14 cellular contexts compared by ENCODE assay signal in the genomic region with DNA sequence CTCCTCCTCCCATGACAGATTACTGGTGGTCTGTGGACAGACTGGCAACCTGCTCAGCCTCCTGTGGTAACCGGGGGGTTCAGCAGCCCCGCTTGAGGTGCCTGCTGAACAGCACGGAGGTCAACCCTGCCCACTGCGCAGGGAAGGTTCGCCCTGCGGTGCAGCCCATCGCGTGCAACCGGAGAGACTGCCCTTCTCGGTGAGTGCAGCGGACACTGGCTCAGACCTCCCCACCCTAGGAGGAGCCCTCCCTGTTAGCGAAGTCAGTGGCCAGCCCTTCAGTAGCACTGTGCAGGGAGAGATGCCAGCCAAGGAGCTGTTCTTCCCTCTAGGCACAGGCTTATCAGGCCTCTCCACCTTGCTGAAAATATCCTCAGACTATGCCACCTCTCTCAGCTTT.
A peak's percentile ranks its signal among the peaks of the same experiment; 100 is the strongest.
DNase-seq lines count a peak whose midpoint lies in the region; ATAC-seq and TF ChIP-seq lines count a peak whose summit lies in the region.
"Had no signal": no experiment of that assay in that cellular context is flagged by ENCODE, and none has a peak within 500 bp of the region (broad histone marks: within the 10 kb centered on the region; RNA-seq: fewer than 3 reads in every experiment).

No MANE protein-coding gene starts in this region.

- WGBS in neuronal stem cell (ENCODE audit: extremely low coverage in 2 of 2, insufficient read length in 2 of 2, insufficient replicate concordance in 1 of 2), 2 donors = no CpG with 5 or more reads among the region's 12 CpGs

- H3K4me3 ChIP-seq in neuronal stem cell (ENCODE audit: low read length in 2 of 2) = no peak overlapping the region
- no peak overlapping the region for H3K4me3 ChIP-seq in upper lobe of right lung
- H3K4me3 ChIP-seq: HAP-1 had no signal

- DNase-seq in neuronal stem cell (ENCODE audit: low spot score) = no peak
- no peak for DNase-seq in upper lobe of right lung
- DNase-seq in activated CD4-positive, alpha-beta T cell treated with anti-CD3 and anti-CD28 coated beads for 48 hours = no peak
- DNase-seq: ACHN; C1 segment of cervical spinal cord; Calu3; CD4-positive, alpha-beta T cell; DMS 273 treated with DMSO at 0.1 percent for 48 hours had no signal

- H3K18ac ChIP-seq in neuronal stem cell (ENCODE audit: low read length) = peak overlapping the region; percentile 20

- H4K91ac ChIP-seq in neuronal stem cell (ENCODE audit: low read depth, low read length, poor library complexity) = no peak overlapping the region

- no peak overlapping the region for H3K23ac ChIP-seq in neuronal stem cell (ENCODE audit: low read depth, low read length, poor library complexity)

- H3K4me1 ChIP-seq in neuronal stem cell (ENCODE audit: control insufficient read depth in 2 of 2, insufficient read depth in 1 of 2, low read depth in 1 of 2, low read length in 2 of 2) = no peaks in the 10 kb centered on the region
- no peaks in the 10 kb centered on the region for H3K4me1 ChIP-seq in upper lobe of right lung
- H3K4me1 ChIP-seq: HAP-1 had no signal

- no peak overlapping the region for H2BK5ac ChIP-seq in neuronal stem cell (ENCODE audit: low read length)

- no peak overlapping the region for H2BK15ac ChIP-seq in neuronal stem cell (ENCODE audit: low read length)

- no peak overlapping the region for H3K4ac ChIP-seq in neuronal stem cell (ENCODE audit: low read length)

- no peak overlapping the region for H2BK12ac ChIP-seq in neuronal stem cell (ENCODE audit: low read length)

- no peak overlapping the region for H4K8ac ChIP-seq in neuronal stem cell (ENCODE audit: low read depth, low read length)

- no peaks in the 10 kb centered on the region for H3K79me1 ChIP-seq in neuronal stem cell (ENCODE audit: low read depth, low read length)

- H3K4me2 ChIP-seq in neuronal stem cell (ENCODE audit: insufficient read depth, low read length, poor library complexity, severe bottlenecking) = no peak overlapping the region

- H3K36me3 ChIP-seq in neuronal stem cell (replicated peaks in 1 of 2; ENCODE audit: control insufficient read depth in 2 of 2, insufficient read depth in 2 of 2, low read length in 2 of 2) (no peaks in the 10 kb centered on the region), upper lobe of right lung (no peaks in the 10 kb centered on the region)
- H3K36me3 ChIP-seq: HAP-1 had no signal

- H3K14ac ChIP-seq in neuronal stem cell (ENCODE audit: low read length) = no peak overlapping the region

- no peak for TF ChIP-seq CTCF in upper lobe of right lung (IDR thresholded peaks at IDR 0.05)

- ATAC-seq in GM19395 (IDR thresholded peaks at IDR 0.05; ENCODE audit: unreplicated experiment) (peak; percentile 7), SK-N-SH treated with all-trans-retinoic acid at 6 μM for 48 hours (peak; percentile 7; the same call in 2 of the 3 replicates), upper lobe of right lung (peak; percentile 35), GM21786 (IDR thresholded peaks at IDR 0.05; ENCODE audit: unreplicated experiment) (no peak), GM19467 (IDR thresholded peaks at IDR 0.05; ENCODE audit: unreplicated experiment) (no peak)
- ATAC-seq: HepG2 had no signal

- H3K9me3 ChIP-seq in neuronal stem cell (replicated peaks in 1 of 2; ENCODE audit: control insufficient read depth in 2 of 2, insufficient read depth in 1 of 2, low read depth in 1 of 2, low read length in 2 of 2) (no peaks in the 10 kb centered on the region), upper lobe of right lung (no peaks in the 10 kb centered on the region)
- H3K9me3 ChIP-seq: HAP-1 had no signal

- intact Hi-C loops in upper lobe of right lung (cut with DNase I) = no loop called here

- H3K27me3 ChIP-seq in neuronal stem cell (ENCODE audit: control insufficient read depth in 3 of 3, insufficient read depth in 3 of 3, low read depth in 1 of 3, low read length in 3 of 3) = no peaks in the 10 kb centered on the region
- no peaks in the 10 kb centered on the region for H3K27me3 ChIP-seq in upper lobe of right lung

- H2AFZ ChIP-seq in neuronal stem cell (ENCODE audit: low read length) = no peak overlapping the region

- no peak overlapping the region for H2BK120ac ChIP-seq in neuronal stem cell (ENCODE audit: low read depth, low read length)

- H3K27ac ChIP-seq in neuronal stem cell (replicated peaks; ENCODE audit: low read length) (no peak overlapping the region), upper lobe of right lung (no peak overlapping the region)

- no peak overlapping the region for H3K9ac ChIP-seq in neuronal stem cell (ENCODE audit: low read depth, low read length, poor library complexity)

- H2AK5ac ChIP-seq in neuronal stem cell (ENCODE audit: low read depth, low read length) = no peak overlapping the region

TF ChIP-seq in SK-N-SH treated with all-trans-retinoic acid at 6 μM for 48 hours, 23 proteins besides CTCF, POLR2A, EP300 and RAD21:
- TF ChIP-seq CSDC2 (CRISPR knock-in tag; IDR thresholded peaks at IDR 0.05) (no peak), PPARA (CRISPR knock-in tag; IDR thresholded peaks at IDR 0.05; ENCODE audit: borderline replicate concordance) (no peak), TSHZ2 (CRISPR knock-in tag; IDR thresholded peaks at IDR 0.05) (no peak), ZC3H10 (CRISPR knock-in tag; IDR thresholded peaks at IDR 0.05) (no peak)
- TF ChIP-seq, protein P1, sequence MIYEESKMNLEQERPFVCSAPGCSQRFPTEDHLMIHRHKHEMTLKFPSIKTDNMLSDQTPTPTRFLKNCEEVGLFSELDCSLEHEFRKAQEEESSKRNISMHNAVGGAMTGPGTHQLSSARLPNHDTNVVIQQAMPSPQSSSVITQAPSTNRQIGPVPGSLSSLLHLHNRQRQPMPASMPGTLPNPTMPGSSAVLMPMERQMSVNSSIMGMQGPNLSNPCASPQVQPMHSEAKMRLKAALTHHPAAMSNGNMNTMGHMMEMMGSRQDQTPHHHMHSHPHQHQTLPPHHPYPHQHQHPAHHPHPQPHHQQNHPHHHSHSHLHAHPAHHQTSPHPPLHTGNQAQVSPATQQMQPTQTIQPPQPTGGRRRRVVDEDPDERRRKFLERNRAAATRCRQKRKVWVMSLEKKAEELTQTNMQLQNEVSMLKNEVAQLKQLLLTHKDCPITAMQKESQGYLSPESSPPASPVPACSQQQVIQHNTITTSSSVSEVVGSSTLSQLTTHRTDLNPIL (CRISPR knock-in tag; IDR thresholded peaks at IDR 0.05; ENCODE audit: low read depth) = no peak

Comparison
In these comparisons a context has a peak if more than half of its experiments do, and no peak if none do; other contexts are left out.
1. ATAC-seq: peak in GM19395 (single experiment), SK-N-SH treated with all-trans-retinoic acid at 6 μM for 48 hours (single experiment) and upper lobe of right lung (single experiment); none in GM21786 (single experiment) and GM19467 (single experiment).